15 cellular contexts compared by ENCODE assay signal in the genomic region with DNA sequence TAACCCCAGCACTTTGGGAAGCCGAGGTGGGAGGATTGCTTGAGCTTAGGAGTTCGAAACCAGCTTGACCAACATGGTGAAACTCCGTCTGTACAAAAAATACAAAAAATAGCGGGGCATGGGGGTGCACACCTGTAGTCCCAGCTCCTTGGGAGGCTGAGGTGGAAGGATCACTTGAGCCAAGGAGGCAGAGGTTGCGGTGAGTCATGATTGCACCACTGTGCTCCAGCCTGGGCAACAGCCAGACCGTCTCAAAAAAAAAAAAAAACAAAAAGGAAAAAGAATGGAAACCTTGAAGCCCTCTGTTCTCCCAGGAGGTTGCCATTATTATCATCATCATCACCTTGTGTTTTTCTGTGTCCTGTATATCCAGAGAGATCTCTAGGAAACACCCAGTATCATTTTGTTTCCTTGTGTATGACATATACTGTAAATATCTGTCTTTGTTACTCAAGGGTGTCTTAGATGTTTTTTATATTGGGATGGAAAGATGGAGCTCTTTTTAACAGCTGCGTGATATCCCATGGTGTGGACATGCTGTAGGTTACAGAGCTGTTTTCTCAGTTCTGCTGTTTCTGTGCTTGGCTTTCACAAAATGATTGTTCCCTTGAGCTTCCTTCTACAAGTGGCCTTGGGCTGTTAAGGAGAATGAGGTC. TPM values are rescaled to one million over a fixed set of nuclear protein-coding genes. Genes with fewer than 3 reads are reported as not detected.
DNase-seq lines count a peak whose midpoint lies in the region; ATAC-seq, FAIRE-seq and TF ChIP-seq lines count a peak whose summit lies in the region.
"Had no signal": no experiment of that assay in that cellular context is flagged by ENCODE, and none has a peak within 500 bp of the region (broad histone marks: within the 10 kb centered on the region; RNA-seq: fewer than 3 reads in every experiment).

No MANE protein-coding gene starts in this region.

- H3K27me3 Mint-ChIP-seq in immature natural killer cell (ENCODE audit: low read depth in 3 of 3), result peaks cover 0 to 3% (median 0%) of the 10 kb centered on the region in 3 donors

- H3K27me3 ChIP-seq in left ventricle myocardium inferior (ENCODE audit: low read depth) (no peaks in the 10 kb centered on the region), right atrium auricular region (no peaks in the 10 kb centered on the region), K562 (ENCODE audit: control insufficient read depth in 2 of 2, insufficient read depth in 2 of 2, low read length in 2 of 2) (no peaks in the 10 kb centered on the region), iPS-20b (ENCODE audit: insufficient read depth, low read length) (no peaks in the 10 kb centered on the region)
- H3K27me3 ChIP-seq: transverse colon had no signal

- intact Hi-C loops in left ventricle myocardium inferior (cut with micrococcal nuclease), result no loop called here
- intact Hi-C loops in K562 (cut with micrococcal nuclease), result no loop called here

- no peak for TF ChIP-seq POLR2A in K562 (conservative IDR thresholded peaks at IDR 0.05)

- H3K4me3 ChIP-seq in left ventricle myocardium inferior, result no peak overlapping the region
- H3K4me3 ChIP-seq in right atrium auricular region, result no peak overlapping the region
- H3K4me3 ChIP-seq in K562, result no peak overlapping the region
- H3K4me3 ChIP-seq in iPS-20b (ENCODE audit: low read length), result peak overlapping the region; percentile 36; the same call in 1 of the 2 replicates
- H3K4me3 ChIP-seq: transverse colon had no signal

- no peak overlapping the region for H3K4me3 Mint-ChIP-seq in immature natural killer cell
- H3K4me3 Mint-ChIP-seq: T-helper 1 cell treated with Interleukin-12 subunit alpha and Interleukin-12 subunit beta and Interleukin-4 antibody, amounts not matched to agents 30 μg/mL and 1 μg/mL, for 36 hours had no signal

- FAIRE-seq in K562 (lab: Jason Lieb, UNC), result no peak

- no peak overlapping the region for H2AFZ ChIP-seq in K562 (ENCODE audit: low read depth, low read length)

- H3K4me1 ChIP-seq in left ventricle myocardium inferior (peaks cover 8% of the 10 kb centered on the region), right atrium auricular region (peaks cover 0 to 9% of the 10 kb centered on the region in 2 donors), K562 (replicated peaks in 1 of 2; ENCODE audit: control insufficient read depth in 2 of 2, insufficient read depth in 2 of 2, low read length in 2 of 2) (peaks cover 4 to 19% of the 10 kb centered on the region in 2 experiments; a peak in 4 of 5 replicates), iPS-20b (ENCODE audit: insufficient read depth, low read length) (peaks cover 23% of the 10 kb centered on the region)

- in situ Hi-C loops in K562 (cut with MboI), result no loop called here

- H3K4me2 ChIP-seq in K562 (ENCODE audit: insufficient read depth, low read length), result 0 out of 2 replicates have a peak overlapping the region, but pooled peaks have one; percentile 18

- H3K27ac ChIP-seq in left ventricle myocardium inferior (replicated peaks), result peak overlapping the region; percentile 12
- peak overlapping the region in 1 of 2 donors; percentile 5 for H3K27ac ChIP-seq in right atrium auricular region
- H3K27ac ChIP-seq in K562 (ENCODE audit: extremely low read depth, low read depth, low read length), result peak overlapping the region; percentile 62; the same call in 2 of the 3 replicates
- H3K27ac ChIP-seq in iPS-20b (ENCODE audit: low read length), result no peak overlapping the region
- H3K27ac ChIP-seq: transverse colon had no signal

- no peak overlapping the region for H3K27ac Mint-ChIP-seq in immature natural killer cell
- H3K27ac Mint-ChIP-seq: T-helper 1 cell treated with Interleukin-12 subunit alpha and Interleukin-12 subunit beta and Interleukin-4 antibody, amounts not matched to agents 30 μg/mL and 1 μg/mL, for 36 hours had no signal

- TF ChIP-seq CTCF in left ventricle myocardium inferior (IDR thresholded peaks at IDR 0.05; ENCODE audit: borderline replicate concordance) (no peak), right atrium auricular region (IDR thresholded peaks at IDR 0.05) (no peak), K562 (IDR thresholded peaks at IDR 0.05 in 2 of 3, conservative IDR thresholded peaks at IDR 0.05 in 1 of 3; ENCODE audit: insufficient read depth in 2 of 3, low read depth in 1 of 3, low read length in 3 of 3) (no peak)

- no peak for TF ChIP-seq EP300 in K562 (IDR thresholded peaks at IDR 0.05; ENCODE audit: low read length)

- H3K79me2 ChIP-seq in K562 (ENCODE audit: control insufficient read depth, insufficient read depth, low read length), result peaks cover 84% of the 10 kb centered on the region

- H3K9ac ChIP-seq in K562 (ENCODE audit: insufficient read depth in 1 of 2, low read depth in 2 of 2, low read length in 2 of 2) (no peak overlapping the region), iPS-20b (ENCODE audit: low read depth, low read length) (peak overlapping the region; percentile 57; the same call in 1 of the 2 replicates)

- TF ChIP-seq RAD21 in K562 (CRISPR knock-in tag; conservative IDR thresholded peaks at IDR 0.05 in 1 of 2, IDR thresholded peaks at IDR 0.05 in 1 of 2), result no peak

- H3K36me3 Mint-ChIP-seq in immature natural killer cell, result peaks cover 0 to 4% (median 0%) of the 10 kb centered on the region in 3 donors

- H3K9me3 ChIP-seq in left ventricle myocardium inferior (replicated peaks) (no peaks in the 10 kb centered on the region), right atrium auricular region (no peaks in the 10 kb centered on the region), K562 (replicated peaks; ENCODE audit: control insufficient read depth, insufficient read depth, low read depth, low read length) (no peaks in the 10 kb centered on the region), iPS-20b (ENCODE audit: insufficient read depth, low read depth, low read length) (no peaks in the 10 kb centered on the region)
- H3K9me3 ChIP-seq: transverse colon had no signal

- peaks cover 27% of the 10 kb centered on the region for H4K20me1 ChIP-seq in K562 (replicated peaks; ENCODE audit: control insufficient read depth, insufficient read depth, low read length)

- ATAC-seq in K562 (peak; percentile 46), HG02870 (IDR thresholded peaks at IDR 0.05; ENCODE audit: unreplicated experiment) (no peak)
- ATAC-seq: esophagus mucosa, Panc1 had no signal

- DNase-seq in left ventricle myocardium inferior (no peak), right atrium auricular region (ENCODE audit: low spot score) (no peak), K562 (ENCODE audit: extremely low read depth in 1 of 4, low spot score in 3 of 4) (no peak), immature natural killer cell (no peak), hippocampal formation (lab: John Stamatoyannopoulos, UW) (no peak)
- DNase-seq in stimulated activated naive CD4-positive, alpha-beta T cell (lab: John Stamatoyannopoulos, UW), result no peak
- DNase-seq: activated CD4-positive, alpha-beta T cell treated with anti-CD3 and anti-CD28 coated beads for 48 hours; NCI-H1417; NCI-H446 treated with DMSO at 0.1 percent for 48 hours; transverse colon had no signal

- no peaks in the 10 kb centered on the region for H3K9me3 Mint-ChIP-seq in immature natural killer cell
- H3K9me3 Mint-ChIP-seq: T-helper 1 cell treated with Interleukin-12 subunit alpha and Interleukin-12 subunit beta and Interleukin-4 antibody, amounts not matched to agents 30 μg/mL and 1 μg/mL, for 36 hours had no signal

- H3K9me1 ChIP-seq in K562 (ENCODE audit: control insufficient read depth, insufficient read depth, low read length), result no peaks in the 10 kb centered on the region

- H3K36me3 ChIP-seq in left ventricle myocardium inferior (no peaks in the 10 kb centered on the region), right atrium auricular region (peaks cover 4% of the 10 kb centered on the region), K562 (ENCODE audit: control insufficient read depth, insufficient read depth, low read length) (peaks cover 93% of the 10 kb centered on the region), iPS-20b (ENCODE audit: insufficient read depth, low read depth, low read length) (peaks cover 92% of the 10 kb centered on the region)
- H3K36me3 ChIP-seq: transverse colon had no signal

- 75% methylated on average over 7 of the region's 7 CpGs for WGBS in K562 (ENCODE audit: insufficient coverage, low coverage, missing lambda C conversion rate)

- POLR2A ChIA-PET in K562 (lab: Yijun Ruan, JAX), result interaction anchor here (0.6 to 4.7 kb wide), 13 partner anchors 8 to 544 kb away, joined by 3 to 28 read pairs (median 4); a partner anchor contains a TSS

- CTCF ChIA-PET in K562 (lab: Yijun Ruan, JAX; ENCODE audit: low intra/inter-chr PET ratio), result no interaction called here

- BruUV-seq in K562 (replicated peaks; lab: Mats Ljungman, UMichigan), result TSS peak; percentile 1

- no peaks in the 10 kb centered on the region for H3K4me1 Mint-ChIP-seq in immature natural killer cell

RNA-seq across cellular contexts. Expression of a gene that starts 11.8 kb away (rescaled TPM):
- total RNA-seq in left ventricle myocardium inferior (5.1 TPM), right atrium auricular region (1 to 10 TPM; 2.6 to 5.0 TPM), K562 (2014; rRNA removed) (61.1 and 78.3 TPM in 2 replicates), K562 (2014; rRNA removed; fragmentation: Illumina TruSeq; extraction: Trizol) (32.5 and 42.6 TPM in 2 replicates), K562 (2015; rRNA removed; fragmentation: Illumina TruSeq; extraction: Trizol) (51.4 and 51.8 TPM in 2 replicates), K562 (2021) (78.6 and 86.9 TPM in 2 replicates)
- total RNA-seq in K562 (2011; cell fraction: chromatin; rRNA removed; ENCODE audit: low replicate concordance), result 122 and 169 TPM in 2 replicates
- 101 and 121 TPM in 2 replicates for total RNA-seq in K562 (2011; cell fraction: nucleolus; rRNA removed)
- 83.4 and 88.4 TPM in 2 replicates for total RNA-seq in K562 (2011; cell fraction: nucleoplasm; rRNA removed)
- polyA plus RNA-seq in K562 (2011; rRNA removed) (32.0 and 35.3 TPM in 2 replicates), K562 (2014; fragmentation: Illumina TruSeq; extraction: Trizol) (45.2 and 59.3 TPM in 2 replicates), K562 (2014; fragmentation: Nextera tagmentation; extraction: Ambion mirVana) (1 to 10 TPM; 1.6 to 2.1 TPM), K562 (2014; rRNA removed) (65.4 and 73.4 TPM in 2 replicates), immature natural killer cell (1 to 10 TPM; 1.5 to 8.5 (median 2.9) TPM)
- 33.8 and 95.9 TPM in 2 replicates for polyA plus RNA-seq in K562 (2011; cell fraction: cytosol; rRNA removed)
- polyA plus RNA-seq in K562 (2011; cell fraction: nucleus; rRNA removed), result 46.7 and 100 TPM in 2 replicates
- polyA plus RNA-seq in K562 (2012), result 65.6 and 65.8 TPM in 2 replicates
- polyA minus RNA-seq in K562 (2011; rRNA and poly(A)+ RNA removed), result 33.8 and 38.5 TPM in 2 replicates
- 43.1 and 61.4 TPM in 2 replicates for polyA minus RNA-seq in K562 (2011; cell fraction: cytosol; rRNA and poly(A)+ RNA removed)
- 35.1 and 42.1 TPM in 2 replicates for polyA minus RNA-seq in K562 (2011; cell fraction: nucleus; rRNA and poly(A)+ RNA removed)

RNA-seq across cellular contexts. Expression of a gene that starts 13.9 kb away (rescaled TPM):
- total RNA-seq in left ventricle myocardium inferior (18.6 TPM), right atrium auricular region (10 to 100 TPM; 17.5 to 31.9 TPM), K562 (2014; rRNA removed) (48.0 and 60.1 TPM in 2 replicates), K562 (2014; rRNA removed; fragmentation: Illumina TruSeq; extraction: Trizol) (6.1 and 9.4 TPM in 2 replicates), K562 (2015; rRNA removed; fragmentation: Illumina TruSeq; extraction: Trizol) (28.6 and 29.1 TPM in 2 replicates), K562 (2021) (72.0 and 75.3 TPM in 2 replicates)
- total RNA-seq in K562 (2011; cell fraction: chromatin; rRNA removed; ENCODE audit: low replicate concordance), result 74.6 and 119 TPM in 2 replicates
- total RNA-seq in K562 (2011; cell fraction: nucleolus; rRNA removed), result 59.7 and 60.0 TPM in 2 replicates
- 58.7 and 78.3 TPM in 2 replicates for total RNA-seq in K562 (2011; cell fraction: nucleoplasm; rRNA removed)
- polyA plus RNA-seq in K562 (2011; rRNA removed) (25.7 and 44.0 TPM in 2 replicates), K562 (2014; fragmentation: Illumina TruSeq; extraction: Trizol) (25.5 and 57.0 TPM in 2 replicates), K562 (2014; fragmentation: Nextera tagmentation; extraction: Ambion mirVana) (1 to 10 TPM; 1.7 to 2.1 TPM), K562 (2014; rRNA removed) (58.5 and 64.7 TPM in 2 replicates), immature natural killer cell (10 to 100 TPM; 13.8 to 24.6 (median 18.4) TPM)
- 41.8 and 96.4 TPM in 2 replicates for polyA plus RNA-seq in K562 (2011; cell fraction: cytosol; rRNA removed)
- polyA plus RNA-seq in K562 (2011; cell fraction: nucleus; rRNA removed), result 68.2 and 94.2 TPM in 2 replicates
- polyA plus RNA-seq in K562 (2012), result 51.2 and 58.7 TPM in 2 replicates
- 8.2 and 13.7 TPM in 2 replicates for polyA minus RNA-seq in K562 (2011; rRNA and poly(A)+ RNA removed)
- 31.3 and 36.5 TPM in 2 replicates for polyA minus RNA-seq in K562 (2011; cell fraction: cytosol; rRNA and poly(A)+ RNA removed)
- polyA minus RNA-seq in K562 (2011; cell fraction: nucleus; rRNA and poly(A)+ RNA removed), result 17.4 and 22.5 TPM in 2 replicates

RNA-seq across cellular contexts. Expression of a gene that starts 43.3 kb away (rescaled TPM):
- 113 TPM for total RNA-seq in left ventricle myocardium inferior
- 100 to 1,000 TPM in 1 of 2 donors, 10 to 100 TPM in 1; 52.8 to 100 TPM for total RNA-seq in right atrium auricular region
- total RNA-seq in K562 (2011; cell fraction: chromatin; rRNA removed; ENCODE audit: low replicate concordance), result 23.2 and 58.0 TPM in 2 replicates
- total RNA-seq in K562 (2011; cell fraction: nucleolus; rRNA removed), result 57.5 and 64.5 TPM in 2 replicates
- 32.2 and 37.0 TPM in 2 replicates for total RNA-seq in K562 (2011; cell fraction: nucleoplasm; rRNA removed)
- total RNA-seq in K562 (2014; rRNA removed), result 49.7 and 63.6 TPM in 2 replicates
- 8.6 and 11.0 TPM in 2 replicates for total RNA-seq in K562 (2014; rRNA removed; fragmentation: Illumina TruSeq; extraction: Trizol)
- 29.5 and 33.1 TPM in 2 replicates for total RNA-seq in K562 (2015; rRNA removed; fragmentation: Illumina TruSeq; extraction: Trizol)
- 80.8 and 90.2 TPM in 2 replicates for total RNA-seq in K562 (2021)
- polyA plus RNA-seq in K562 (2011; rRNA removed), result 38.2 and 51.7 TPM in 2 replicates
- polyA plus RNA-seq in K562 (2011; cell fraction: cytosol; rRNA removed), result 58.6 and 121 TPM in 2 replicates
- polyA plus RNA-seq in K562 (2011; cell fraction: nucleus; rRNA removed), result 54.4 and 74.2 TPM in 2 replicates
- polyA plus RNA-seq in K562 (2012), result 56.8 and 86.6 TPM in 2 replicates
- 17.5 and 45.2 TPM in 2 replicates for polyA plus RNA-seq in K562 (2014; fragmentation: Illumina TruSeq; extraction: Trizol)
- polyA plus RNA-seq in K562 (2014; fragmentation: Nextera tagmentation; extraction: Ambion mirVana), result 1 to 10 TPM in 1 of 2 experiments, under 1 TPM in 1; 0.48 to 1.8 TPM
- 59.4 and 59.7 TPM in 2 replicates for polyA plus RNA-seq in K562 (2014; rRNA removed)
- polyA minus RNA-seq in K562 (2011; rRNA and poly(A)+ RNA removed), result 17.1 and 20.7 TPM in 2 replicates
- 32.3 and 41.4 TPM in 2 replicates for polyA minus RNA-seq in K562 (2011; cell fraction: cytosol; rRNA and poly(A)+ RNA removed)
- 14.9 and 15.9 TPM in 2 replicates for polyA minus RNA-seq in K562 (2011; cell fraction: nucleus; rRNA and poly(A)+ RNA removed)
- 1 to 10 TPM; 4.7 to 8.3 (median 6.3) TPM for polyA plus RNA-seq in immature natural killer cell

RNA-seq across cellular contexts. Expression of a gene that starts 57.8 kb away (rescaled TPM):
- total RNA-seq in left ventricle myocardium inferior, result 22.8 TPM
- total RNA-seq in right atrium auricular region, result 10 to 100 TPM; 18.3 to 24.8 TPM
- total RNA-seq in K562 (2011; cell fraction: chromatin; rRNA removed; ENCODE audit: low replicate concordance), result 18.0 and 40.2 TPM in 2 replicates
- total RNA-seq in K562 (2011; cell fraction: nucleolus; rRNA removed), result 25.8 and 27.2 TPM in 2 replicates
- 18.5 and 20.0 TPM in 2 replicates for total RNA-seq in K562 (2011; cell fraction: nucleoplasm; rRNA removed)
- total RNA-seq in K562 (2014; rRNA removed), result 48.7 and 61.7 TPM in 2 replicates
- total RNA-seq in K562 (2014; rRNA removed; fragmentation: Illumina TruSeq; extraction: Trizol), result 10.7 and 12.3 TPM in 2 replicates
- 27.9 and 29.4 TPM in 2 replicates for total RNA-seq in K562 (2015; rRNA removed; fragmentation: Illumina TruSeq; extraction: Trizol)
- 39.7 and 45.9 TPM in 2 replicates for total RNA-seq in K562 (2021)
- polyA plus RNA-seq in K562 (2011; rRNA removed), result 14.3 and 21.1 TPM in 2 replicates
- 10.7 and 15.1 TPM in 2 replicates for polyA plus RNA-seq in K562 (2011; cell fraction: cytosol; rRNA removed)
- polyA plus RNA-seq in K562 (2011; cell fraction: nucleus; rRNA removed), result 32.8 and 44.3 TPM in 2 replicates
- 29.5 and 31.2 TPM in 2 replicates for polyA plus RNA-seq in K562 (2012)
- 16.0 and 27.4 TPM in 2 replicates for polyA plus RNA-seq in K562 (2014; fragmentation: Illumina TruSeq; extraction: Trizol)
- polyA plus RNA-seq in K562 (2014; fragmentation: Nextera tagmentation; extraction: Ambion mirVana), result under 1 TPM; 0.13 to 0.21 TPM
- polyA plus RNA-seq in K562 (2014; rRNA removed), result 39.7 and 50.8 TPM in 2 replicates
- 9.0 and 10.3 TPM in 2 replicates for polyA minus RNA-seq in K562 (2011; rRNA and poly(A)+ RNA removed)
- polyA minus RNA-seq in K562 (2011; cell fraction: cytosol; rRNA and poly(A)+ RNA removed), result 14.8 and 23.0 TPM in 2 replicates
- 6.3 and 9.2 TPM in 2 replicates for polyA minus RNA-seq in K562 (2011; cell fraction: nucleus; rRNA and poly(A)+ RNA removed)
- 10 to 100 TPM in 2 of 3 donors, 1 to 10 TPM in 1; 7.3 to 32.5 (median 16.1) TPM for polyA plus RNA-seq in immature natural killer cell
